In genomic region chr9:132354645-132355355, GRCh38 we compare ENCODE assay signal across 1 cellular context.
TF ChIP-seq lines count a peak whose summit lies in the region.

Gene SETX (minus strand): TSS chr9:132354986. CDS start chr9:132349428, 5,558 bp downstream.

TF ChIP-seq in GM12878, 131 proteins besides CTCF, POLR2A, EP300 and RAD21 (continued from another document and continues in another):
- TF ChIP-seq, protein P1, sequence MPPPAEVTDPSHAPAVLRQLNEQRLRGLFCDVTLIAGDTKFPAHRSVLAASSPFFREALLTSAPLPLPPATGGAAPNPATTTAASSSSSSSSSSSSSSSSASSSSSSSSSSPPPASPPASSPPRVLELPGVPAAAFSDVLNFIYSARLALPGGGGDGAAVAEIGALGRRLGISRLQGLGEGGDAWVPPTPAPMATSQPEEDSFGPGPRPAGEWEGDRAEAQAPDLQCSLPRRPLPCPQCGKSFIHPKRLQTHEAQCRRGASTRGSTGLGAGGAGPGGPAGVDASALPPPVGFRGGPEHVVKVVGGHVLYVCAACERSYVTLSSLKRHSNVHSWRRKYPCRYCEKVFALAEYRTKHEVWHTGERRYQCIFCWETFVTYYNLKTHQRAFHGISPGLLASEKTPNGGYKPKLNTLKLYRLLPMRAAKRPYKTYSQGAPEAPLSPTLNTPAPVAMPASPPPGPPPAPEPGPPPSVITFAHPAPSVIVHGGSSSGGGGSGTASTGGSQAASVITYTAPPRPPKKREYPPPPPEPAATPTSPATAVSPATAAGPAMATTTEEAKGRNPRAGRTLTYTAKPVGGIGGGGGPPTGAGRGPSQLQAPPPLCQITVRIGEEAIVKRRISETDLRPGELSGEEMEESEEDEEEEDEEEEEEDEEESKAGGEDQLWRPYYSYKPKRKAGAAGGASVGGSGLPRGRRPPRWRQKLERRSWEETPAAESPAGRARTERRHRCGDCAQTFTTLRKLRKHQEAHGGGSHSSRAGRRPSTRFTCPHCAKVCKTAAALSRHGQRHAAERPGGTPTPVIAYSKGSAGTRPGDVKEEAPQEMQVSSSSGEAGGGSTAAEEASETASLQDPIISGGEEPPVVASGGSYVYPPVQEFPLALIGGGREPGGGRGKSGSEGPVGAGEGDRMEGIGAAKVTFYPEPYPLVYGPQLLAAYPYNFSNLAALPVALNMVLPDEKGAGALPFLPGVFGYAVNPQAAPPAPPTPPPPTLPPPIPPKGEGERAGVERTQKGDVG (CRISPR knock-in tag; IDR thresholded peaks at IDR 0.05) = no peak
- TF ChIP-seq, protein P2, sequence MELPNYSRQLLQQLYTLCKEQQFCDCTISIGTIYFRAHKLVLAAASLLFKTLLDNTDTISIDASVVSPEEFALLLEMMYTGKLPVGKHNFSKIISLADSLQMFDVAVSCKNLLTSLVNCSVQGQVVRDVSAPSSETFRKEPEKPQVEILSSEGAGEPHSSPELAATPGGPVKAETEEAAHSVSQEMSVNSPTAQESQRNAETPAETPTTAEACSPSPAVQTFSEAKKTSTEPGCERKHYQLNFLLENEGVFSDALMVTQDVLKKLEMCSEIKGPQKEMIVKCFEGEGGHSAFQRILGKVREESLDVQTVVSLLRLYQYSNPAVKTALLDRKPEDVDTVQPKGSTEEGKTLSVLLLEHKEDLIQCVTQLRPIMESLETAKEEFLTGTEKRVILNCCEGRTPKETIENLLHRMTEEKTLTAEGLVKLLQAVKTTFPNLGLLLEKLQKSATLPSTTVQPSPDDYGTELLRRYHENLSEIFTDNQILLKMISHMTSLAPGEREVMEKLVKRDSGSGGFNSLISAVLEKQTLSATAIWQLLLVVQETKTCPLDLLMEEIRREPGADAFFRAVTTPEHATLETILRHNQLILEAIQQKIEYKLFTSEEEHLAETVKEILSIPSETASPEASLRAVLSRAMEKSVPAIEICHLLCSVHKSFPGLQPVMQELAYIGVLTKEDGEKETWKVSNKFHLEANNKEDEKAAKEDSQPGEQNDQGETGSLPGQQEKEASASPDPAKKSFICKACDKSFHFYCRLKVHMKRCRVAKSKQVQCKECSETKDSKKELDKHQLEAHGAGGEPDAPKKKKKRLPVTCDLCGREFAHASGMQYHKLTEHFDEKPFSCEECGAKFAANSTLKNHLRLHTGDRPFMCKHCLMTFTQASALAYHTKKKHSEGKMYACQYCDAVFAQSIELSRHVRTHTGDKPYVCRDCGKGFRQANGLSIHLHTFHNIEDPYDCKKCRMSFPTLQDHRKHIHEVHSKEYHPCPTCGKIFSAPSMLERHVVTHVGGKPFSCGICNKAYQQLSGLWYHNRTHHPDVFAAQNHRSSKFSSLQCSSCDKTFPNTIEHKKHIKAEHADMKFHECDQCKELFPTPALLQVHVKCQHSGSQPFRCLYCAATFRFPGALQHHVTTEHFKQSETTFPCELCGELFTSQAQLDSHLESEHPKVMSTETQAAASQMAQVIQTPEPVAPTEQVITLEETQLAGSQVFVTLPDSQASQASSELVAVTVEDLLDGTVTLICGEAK (IDR thresholded peaks at IDR 0.05; ENCODE audit: borderline replicate concordance) = no peak; the same call in 1 of the 2 replicates
- TF ChIP-seq ELK1 (IDR thresholded peaks at IDR 0.05; ENCODE audit: low read depth, low read length) = peak; percentile 28; the same call in 1 of the 2 replicates
- TF ChIP-seq CREB1 (IDR thresholded peaks at IDR 0.05; ENCODE audit: low read depth) = peak; percentile 87
- TF ChIP-seq PAX5 (IDR thresholded peaks at IDR 0.05; ENCODE audit: borderline replicate concordance, low read depth, low read length) = peak; percentile 52; the same call in 1 of the 2 replicates
- TF ChIP-seq, protein P3, sequence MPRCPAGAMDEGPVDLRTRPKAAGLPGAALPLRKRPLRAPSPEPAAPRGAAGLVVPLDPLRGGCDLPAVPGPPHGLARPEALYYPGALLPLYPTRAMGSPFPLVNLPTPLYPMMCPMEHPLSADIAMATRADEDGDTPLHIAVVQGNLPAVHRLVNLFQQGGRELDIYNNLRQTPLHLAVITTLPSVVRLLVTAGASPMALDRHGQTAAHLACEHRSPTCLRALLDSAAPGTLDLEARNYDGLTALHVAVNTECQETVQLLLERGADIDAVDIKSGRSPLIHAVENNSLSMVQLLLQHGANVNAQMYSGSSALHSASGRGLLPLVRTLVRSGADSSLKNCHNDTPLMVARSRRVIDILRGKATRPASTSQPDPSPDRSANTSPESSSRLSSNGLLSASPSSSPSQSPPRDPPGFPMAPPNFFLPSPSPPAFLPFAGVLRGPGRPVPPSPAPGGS (IDR thresholded peaks at IDR 0.05; ENCODE audit: borderline replicate concordance, insufficient read depth, low read depth, low read length, poor library complexity, severe bottlenecking) = peak; percentile 30
- TF ChIP-seq POU2F2 (IDR thresholded peaks at IDR 0.05; ENCODE audit: borderline replicate concordance, low read depth, low read length) = peak; percentile 67; the same call in 1 of the 3 replicates
- peak; percentile 95 for TF ChIP-seq POLR2AphosphoS5 (IDR thresholded peaks at IDR 0.05; ENCODE audit: low read length)
- no peak for TF ChIP-seq BMI1 (IDR thresholded peaks at IDR 0.05; ENCODE audit: borderline replicate concordance)
- no peak for TF ChIP-seq ZSCAN29 (IDR thresholded peaks at IDR 0.05)
- TF ChIP-seq MTA3 (IDR thresholded peaks at IDR 0.05; ENCODE audit: borderline replicate concordance, low read length) = no peak
- TF ChIP-seq YY1 (IDR thresholded peaks at IDR 0.05; ENCODE audit: low read depth, low read length) = peak; percentile 88
- peak; percentile 79 for TF ChIP-seq RFX5 (IDR thresholded peaks at IDR 0.05; ENCODE audit: low read depth, low read length)
- TF ChIP-seq SMAD5 (IDR thresholded peaks at IDR 0.05; ENCODE audit: low read depth) = no peak; the same call in 1 of the 2 replicates
- TF ChIP-seq NBN (IDR thresholded peaks at IDR 0.05) = no peak
- TF ChIP-seq HSF1 (IDR thresholded peaks at IDR 0.05; ENCODE audit: low read depth, low read length) = no peak
- TF ChIP-seq MXI1 (IDR thresholded peaks at IDR 0.05; ENCODE audit: low read depth, low read length) = no peak
- no peak for TF ChIP-seq SMC3 (IDR thresholded peaks at IDR 0.05; ENCODE audit: borderline replicate concordance, low read length)
- TF ChIP-seq, protein P4, sequence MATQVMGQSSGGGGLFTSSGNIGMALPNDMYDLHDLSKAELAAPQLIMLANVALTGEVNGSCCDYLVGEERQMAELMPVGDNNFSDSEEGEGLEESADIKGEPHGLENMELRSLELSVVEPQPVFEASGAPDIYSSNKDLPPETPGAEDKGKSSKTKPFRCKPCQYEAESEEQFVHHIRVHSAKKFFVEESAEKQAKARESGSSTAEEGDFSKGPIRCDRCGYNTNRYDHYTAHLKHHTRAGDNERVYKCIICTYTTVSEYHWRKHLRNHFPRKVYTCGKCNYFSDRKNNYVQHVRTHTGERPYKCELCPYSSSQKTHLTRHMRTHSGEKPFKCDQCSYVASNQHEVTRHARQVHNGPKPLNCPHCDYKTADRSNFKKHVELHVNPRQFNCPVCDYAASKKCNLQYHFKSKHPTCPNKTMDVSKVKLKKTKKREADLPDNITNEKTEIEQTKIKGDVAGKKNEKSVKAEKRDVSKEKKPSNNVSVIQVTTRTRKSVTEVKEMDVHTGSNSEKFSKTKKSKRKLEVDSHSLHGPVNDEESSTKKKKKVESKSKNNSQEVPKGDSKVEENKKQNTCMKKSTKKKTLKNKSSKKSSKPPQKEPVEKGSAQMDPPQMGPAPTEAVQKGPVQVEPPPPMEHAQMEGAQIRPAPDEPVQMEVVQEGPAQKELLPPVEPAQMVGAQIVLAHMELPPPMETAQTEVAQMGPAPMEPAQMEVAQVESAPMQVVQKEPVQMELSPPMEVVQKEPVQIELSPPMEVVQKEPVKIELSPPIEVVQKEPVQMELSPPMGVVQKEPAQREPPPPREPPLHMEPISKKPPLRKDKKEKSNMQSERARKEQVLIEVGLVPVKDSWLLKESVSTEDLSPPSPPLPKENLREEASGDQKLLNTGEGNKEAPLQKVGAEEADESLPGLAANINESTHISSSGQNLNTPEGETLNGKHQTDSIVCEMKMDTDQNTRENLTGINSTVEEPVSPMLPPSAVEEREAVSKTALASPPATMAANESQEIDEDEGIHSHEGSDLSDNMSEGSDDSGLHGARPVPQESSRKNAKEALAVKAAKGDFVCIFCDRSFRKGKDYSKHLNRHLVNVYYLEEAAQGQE (IDR thresholded peaks at IDR 0.05; ENCODE audit: low read depth, low read length) = no peak
- TF ChIP-seq EZH2 (IDR thresholded peaks at IDR 0.05; ENCODE audit: borderline replicate concordance, control insufficient read depth, low read depth, low read length) = no peak
- no peak; the same call in 1 of the 2 replicates for TF ChIP-seq TBL1XR1 (IDR thresholded peaks at IDR 0.05; ENCODE audit: low read depth, low read length)
- TF ChIP-seq SIN3A (IDR thresholded peaks at IDR 0.05; ENCODE audit: low read depth, low read length) = peak; percentile 40; the same call in 1 of the 2 replicates
- TF ChIP-seq, protein P5, sequence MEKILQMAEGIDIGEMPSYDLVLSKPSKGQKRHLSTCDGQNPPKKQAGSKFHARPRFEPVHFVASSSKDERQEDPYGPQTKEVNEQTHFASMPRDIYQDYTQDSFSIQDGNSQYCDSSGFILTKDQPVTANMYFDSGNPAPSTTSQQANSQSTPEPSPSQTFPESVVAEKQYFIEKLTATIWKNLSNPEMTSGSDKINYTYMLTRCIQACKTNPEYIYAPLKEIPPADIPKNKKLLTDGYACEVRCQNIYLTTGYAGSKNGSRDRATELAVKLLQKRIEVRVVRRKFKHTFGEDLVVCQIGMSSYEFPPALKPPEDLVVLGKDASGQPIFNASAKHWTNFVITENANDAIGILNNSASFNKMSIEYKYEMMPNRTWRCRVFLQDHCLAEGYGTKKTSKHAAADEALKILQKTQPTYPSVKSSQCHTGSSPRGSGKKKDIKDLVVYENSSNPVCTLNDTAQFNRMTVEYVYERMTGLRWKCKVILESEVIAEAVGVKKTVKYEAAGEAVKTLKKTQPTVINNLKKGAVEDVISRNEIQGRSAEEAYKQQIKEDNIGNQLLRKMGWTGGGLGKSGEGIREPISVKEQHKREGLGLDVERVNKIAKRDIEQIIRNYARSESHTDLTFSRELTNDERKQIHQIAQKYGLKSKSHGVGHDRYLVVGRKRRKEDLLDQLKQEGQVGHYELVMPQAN (conservative IDR thresholded peaks at IDR 0.05) = peak; percentile 91
- peak; percentile 87 for TF ChIP-seq CREM (IDR thresholded peaks at IDR 0.05; ENCODE audit: low read depth)
- no peak; the same call in 1 of the 2 replicates for TF ChIP-seq PML (IDR thresholded peaks at IDR 0.05; ENCODE audit: low read length)
- TF ChIP-seq ZNF687 (IDR thresholded peaks at IDR 0.05) = peak; percentile 76
- TF ChIP-seq IRF4 (IDR thresholded peaks at IDR 0.05; ENCODE audit: low read depth, low read length) = no peak
- TF ChIP-seq BHLHE40 (IDR thresholded peaks at IDR 0.05; ENCODE audit: borderline replicate concordance in 1 of 2, low read depth in 2 of 2, low read length in 1 of 2) = peak; percentile 20 to 56; a peak in 1 of 4 replicates
- no peak for TF ChIP-seq USF1 (IDR thresholded peaks at IDR 0.05; ENCODE audit: borderline replicate concordance, extremely low read length, insufficient read depth, low read depth, low read length)
- 0 out of 2 replicates have a peak, but pooled peaks have one; percentile 37 for TF ChIP-seq MEF2A (IDR thresholded peaks at IDR 0.05; ENCODE audit: insufficient read depth, low read depth, low read length)
- peak; percentile 80; the same call in 1 of the 2 replicates for TF ChIP-seq TCF12 (IDR thresholded peaks at IDR 0.05; ENCODE audit: low read depth, low read length)
- no peak for TF ChIP-seq JUND (IDR thresholded peaks at IDR 0.05; ENCODE audit: low read depth, low read length)
- 0 out of 2 replicates have a peak, but pooled peaks have one; percentile 6 for TF ChIP-seq EED (IDR thresholded peaks at IDR 0.05; ENCODE audit: low read depth)
